1 cellular context compared by ENCODE assay signal in the genomic region with DNA sequence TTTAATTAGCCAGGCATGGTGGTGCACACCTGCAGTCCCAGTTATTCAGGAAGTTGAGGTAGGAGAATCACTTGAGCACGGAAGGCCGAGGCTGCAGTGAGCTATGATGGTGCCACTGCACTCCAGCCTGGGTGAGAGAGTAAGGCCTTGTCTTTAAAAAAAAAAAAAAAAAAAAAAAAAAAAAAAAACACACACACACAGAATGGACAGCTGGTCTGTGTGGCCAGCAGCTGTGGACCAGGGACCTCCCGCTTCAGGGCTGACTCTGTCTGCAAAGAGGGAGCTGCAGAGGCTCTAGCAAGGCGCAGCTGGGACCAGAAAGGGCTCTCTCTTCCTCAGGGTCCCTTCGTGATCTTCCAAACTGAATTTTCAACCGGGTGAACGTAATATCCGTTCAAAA.
TF ChIP-seq lines count a peak whose summit lies in the region.

No MANE protein-coding gene starts in this region.

TF ChIP-seq in SK-N-SH, 30 proteins besides CTCF, POLR2A, EP300 and RAD21 (continued from another document):
- TF ChIP-seq USF2 (IDR thresholded peaks at IDR 0.05; ENCODE audit: borderline replicate concordance, low read depth, low read length), result no peak
- TF ChIP-seq FOXJ3 (CRISPR knock-in tag; IDR thresholded peaks at IDR 0.05), result no peak
- TF ChIP-seq PBX3 (IDR thresholded peaks at IDR 0.05), result no peak
- TF ChIP-seq CHD2 (IDR thresholded peaks at IDR 0.05; ENCODE audit: low read length, partially characterized antibody), result no peak
